Comparison of ENCODE assay signal across 1 cellular context in genomic region chr7:142391191-142391992, GRCh38.
TF ChIP-seq lines count a peak whose summit lies in the region.

No MANE protein-coding gene starts in this region.

TF ChIP-seq in GM12878, 131 proteins besides CTCF, POLR2A, EP300 and RAD21 (continued from another document):
- TF ChIP-seq ZBTB33 (IDR thresholded peaks at IDR 0.05) (no peak), WRNIP1 (IDR thresholded peaks at IDR 0.05; ENCODE audit: borderline replicate concordance, low read depth, low read length) (no peak), SUPT20H (IDR thresholded peaks at IDR 0.05; ENCODE audit: borderline replicate concordance, control insufficient read depth, low read depth, low read length) (no peak), IRF4 (IDR thresholded peaks at IDR 0.05; ENCODE audit: low read depth, low read length) (no peak), ELK1 (IDR thresholded peaks at IDR 0.05; ENCODE audit: low read depth, low read length) (no peak), PML (IDR thresholded peaks at IDR 0.05; ENCODE audit: low read length) (no peak), POLR2AphosphoS5 (IDR thresholded peaks at IDR 0.05; ENCODE audit: low read length) (no peak), RFX5 (IDR thresholded peaks at IDR 0.05; ENCODE audit: low read depth, low read length) (no peak), TARDBP (IDR thresholded peaks at IDR 0.05; ENCODE audit: borderline replicate concordance) (no peak), TCF3 (IDR thresholded peaks at IDR 0.05; ENCODE audit: borderline replicate concordance, insufficient read depth, low read depth, low read length) (no peak)
TF ChIP-seq in GM12878: peak in this region for 0.
